In the genomic region with DNA sequence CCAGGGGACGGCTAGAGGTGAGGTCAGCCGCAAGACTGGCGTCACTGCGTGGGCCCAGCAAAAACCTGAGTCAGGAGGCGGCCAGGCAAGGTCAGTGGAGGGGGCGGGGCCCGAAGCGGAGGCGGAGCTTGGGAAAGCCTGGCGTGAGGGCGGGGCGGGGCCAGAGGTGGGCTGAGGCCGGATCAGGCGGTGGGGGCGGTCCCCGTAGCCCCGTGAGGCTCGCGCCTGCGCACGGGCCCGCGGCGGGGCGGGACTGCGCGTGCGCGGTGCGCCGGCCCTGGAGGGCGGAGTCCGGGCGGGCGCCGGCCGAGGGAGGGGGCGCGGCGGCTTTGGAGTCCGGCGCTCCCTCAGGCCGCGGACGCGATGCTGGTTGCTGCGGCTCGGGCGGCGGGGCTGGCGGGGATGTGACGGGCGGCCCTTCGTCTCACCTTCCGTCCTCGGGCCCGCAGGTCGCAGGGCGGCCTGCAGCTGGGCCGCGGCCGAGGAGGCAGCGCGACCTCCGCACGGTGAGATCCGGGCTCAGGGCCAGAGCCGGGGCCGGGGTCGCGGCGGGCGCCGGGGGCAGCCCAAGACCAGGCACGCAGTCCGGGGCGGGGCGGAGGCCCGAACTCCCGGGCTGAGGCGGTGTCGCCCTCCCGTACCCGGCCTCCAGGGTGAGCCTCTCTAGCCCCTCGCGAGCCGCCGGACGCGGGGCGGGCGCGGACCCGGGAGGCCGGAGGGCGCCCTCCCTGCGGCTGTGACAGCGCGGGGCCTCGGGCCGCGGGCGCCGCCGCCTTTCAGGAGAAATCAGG, we compare ENCODE assay signal across 8 cellular contexts. TPM values are rescaled to one million over a fixed set of nuclear protein-coding genes. Genes with fewer than 3 reads are reported as not detected.
DNase-seq lines count a peak whose midpoint lies in the region; ATAC-seq, FAIRE-seq and TF ChIP-seq lines count a peak whose summit lies in the region.

A gene with protein sequence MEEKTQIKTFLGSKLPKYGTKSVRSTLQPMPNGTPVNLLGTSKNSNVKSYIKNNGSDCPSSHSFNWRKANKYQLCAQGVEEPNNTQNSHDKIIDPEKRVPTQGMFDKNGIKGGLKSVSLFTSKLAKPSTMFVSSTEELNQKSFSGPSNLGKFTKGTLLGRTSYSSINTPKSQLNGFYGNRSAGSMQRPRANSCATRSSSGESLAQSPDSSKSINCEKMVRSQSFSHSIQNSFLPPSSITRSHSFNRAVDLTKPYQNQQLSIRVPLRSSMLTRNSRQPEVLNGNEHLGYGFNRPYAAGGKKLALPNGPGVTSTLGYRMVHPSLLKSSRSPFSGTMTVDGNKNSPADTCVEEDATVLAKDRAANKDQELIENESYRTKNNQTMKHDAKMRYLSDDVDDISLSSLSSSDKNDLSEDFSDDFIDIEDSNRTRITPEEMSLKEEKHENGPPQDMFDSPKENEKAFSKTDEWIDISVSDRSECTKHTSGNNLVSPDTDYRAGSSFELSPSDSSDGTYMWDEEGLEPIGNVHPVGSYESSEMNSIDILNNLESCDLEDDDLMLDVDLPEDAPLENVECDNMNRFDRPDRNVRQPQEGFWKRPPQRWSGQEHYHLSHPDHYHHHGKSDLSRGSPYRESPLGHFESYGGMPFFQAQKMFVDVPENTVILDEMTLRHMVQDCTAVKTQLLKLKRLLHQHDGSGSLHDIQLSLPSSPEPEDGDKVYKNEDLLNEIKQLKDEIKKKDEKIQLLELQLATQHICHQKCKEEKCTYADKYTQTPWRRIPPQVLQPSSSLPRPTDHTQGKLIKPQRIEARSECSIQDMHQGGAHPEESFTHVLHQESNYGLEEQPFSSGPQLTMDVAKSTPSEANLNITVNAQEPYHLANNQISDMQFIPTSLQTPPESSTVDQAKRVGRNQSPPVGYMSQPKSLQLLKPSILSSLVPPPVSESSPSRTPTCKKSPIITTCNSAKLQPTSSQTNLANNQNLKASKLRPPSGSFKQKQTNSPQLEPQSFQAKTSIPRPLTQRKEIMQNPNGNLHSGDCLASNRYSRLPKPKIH (plus strand): TSS at position 287 of the 791 bp plus-strand sequence. CDS start 42,464 bp downstream, outside the sequence.

- TF ChIP-seq POLR2A in GM12892 (IDR thresholded peaks at IDR 0.05; ENCODE audit: low read depth, low read length), result peak; percentile 72; the same call in 1 of the 2 replicates

- H3K4me1 Mint-ChIP-seq in T-helper 17 cell, result peaks cover 30% of the 10 kb centered on the region

- H3K9me3 ChIP-seq in T-helper 17 cell (ENCODE audit: control insufficient read depth, low read length, poor library complexity, severe bottlenecking), result no peaks in the 10 kb centered on the region
- no peaks in the 10 kb centered on the region for H3K9me3 ChIP-seq in left ventricle myocardium inferior (replicated peaks)
- no peaks in the 10 kb centered on the region for H3K9me3 ChIP-seq in psoas muscle

- H3K36me3 ChIP-seq in left ventricle myocardium inferior (no peaks in the 10 kb centered on the region), psoas muscle (ENCODE audit: insufficient read depth in 1 of 2, low read depth in 1 of 2) (no peaks in the 10 kb centered on the region), urinary bladder (ENCODE audit: insufficient read depth) (no peaks in the 10 kb centered on the region)

- H3K27me3 Mint-ChIP-seq in T-helper 17 cell, result no peaks in the 10 kb centered on the region

- H3K4me1 ChIP-seq in left ventricle myocardium inferior, result peaks cover 41% of the 10 kb centered on the region
- H3K4me1 ChIP-seq in psoas muscle, result peaks cover 24% of the 10 kb centered on the region
- no peaks in the 10 kb centered on the region for H3K4me1 ChIP-seq in urinary bladder (ENCODE audit: insufficient read depth)

- no peaks in the 10 kb centered on the region for H3K27me3 ChIP-seq in left ventricle myocardium inferior (ENCODE audit: low read depth)
- no peaks in the 10 kb centered on the region for H3K27me3 ChIP-seq in psoas muscle (ENCODE audit: insufficient read depth in 3 of 3, low read length in 2 of 3)

- DNase-seq in GM12892 (ENCODE audit: insufficient read length), result peak; percentile 92
- DNase-seq in NCI-H1092 treated with DMSO at 0.1 percent for 48 hours (lab: John Stamatoyannopoulos, UW), result peak; percentile 71
- peak; percentile 87 to 96 (median 87) for DNase-seq in T-helper 17 cell
- peak; percentile 25 to 97 (median 89) for DNase-seq in amygdala (lab: John Stamatoyannopoulos, UW)
- peak; percentile 98 for DNase-seq in left ventricle myocardium inferior
- peak; percentile 99 for DNase-seq in psoas muscle

- peak within 1 kb of the TSS; percentile 99 for H3K27ac Mint-ChIP-seq in T-helper 17 cell

- peak within 1 kb of the TSS; percentile 94 for H3K4me3 ChIP-seq in left ventricle myocardium inferior
- peak within 1 kb of the TSS; percentile 94 for H3K4me3 ChIP-seq in psoas muscle
- peak within 1 kb of the TSS; percentile 94 for H3K4me3 ChIP-seq in urinary bladder (ENCODE audit: low read depth, low read length)

- peak within 1 kb of the TSS; percentile 93 for H3K4me3 Mint-ChIP-seq in T-helper 17 cell

- 0 to 1% (median 1%) methylated on average over 36 to 105 of the region's 105 CpGs for WGBS in psoas muscle, 3 donors
- WGBS in urinary bladder, result under 1% methylated on average over 103 of the region's 105 CpGs

- H3K27ac ChIP-seq in left ventricle myocardium inferior (replicated peaks), result peak within 1 kb of the TSS; percentile 98
- H3K27ac ChIP-seq in psoas muscle, result peak within 1 kb of the TSS; percentile 95
- peak within 1 kb of the TSS; percentile 96 for H3K27ac ChIP-seq in urinary bladder (ENCODE audit: low read depth)

- ATAC-seq in HG02623 (IDR thresholded peaks at IDR 0.05; ENCODE audit: unreplicated experiment), result peak; percentile 59
- peak; percentile 71 for ATAC-seq in T-helper 17 cell
- ATAC-seq in psoas muscle, result peak; percentile 97 to 99 (median 98)

- H3K36me3 Mint-ChIP-seq in T-helper 17 cell (ENCODE audit: low read depth), result no peaks in the 10 kb centered on the region

- peak; percentile 36 for TF ChIP-seq CTCF in left ventricle myocardium inferior (IDR thresholded peaks at IDR 0.05; ENCODE audit: borderline replicate concordance)
- no peak for TF ChIP-seq CTCF in psoas muscle (IDR thresholded peaks at IDR 0.05)

- intact Hi-C loops in left ventricle myocardium inferior (cut with micrococcal nuclease) (no loop called here), psoas muscle (cut with DNase I) (loop anchor here in 1 of 2 donors (5.0 kb wide), 2 partner anchors 99 to 191 kb away; a partner anchor contains a TSS)

- peak; percentile 93 for FAIRE-seq in GM12892 (lab: Jason Lieb, UNC)

RNA-seq across cellular contexts. Expression of the gene that starts here (rescaled TPM):
- 10.1 TPM for polyA plus RNA-seq in GM12892 (2012; ENCODE audit: missing spikeins)
- total RNA-seq in T-helper 17 cell (100 to 1,000 TPM; 137 to 138 TPM), left ventricle myocardium inferior (175 TPM), psoas muscle (100 to 1,000 TPM in 3 of 4 donors, 10 to 100 TPM in 1; 65.7 to 122 (median 114) TPM), urinary bladder (75.4 TPM)
- polyA plus RNA-seq in psoas muscle (10 to 100 TPM; 12.5 to 56.4 (median 28.8) TPM), urinary bladder (22.1 TPM)

Comparison
In these comparisons a context has a peak if more than half of its experiments do, and no peak if none do; other contexts are left out.
1. Peak in every context shown above with its lines: DNase-seq, ATAC-seq, H3K4me3 ChIP-seq and H3K27ac ChIP-seq.